ENCODE assay signal across 26 cellular contexts in the genomic region with DNA sequence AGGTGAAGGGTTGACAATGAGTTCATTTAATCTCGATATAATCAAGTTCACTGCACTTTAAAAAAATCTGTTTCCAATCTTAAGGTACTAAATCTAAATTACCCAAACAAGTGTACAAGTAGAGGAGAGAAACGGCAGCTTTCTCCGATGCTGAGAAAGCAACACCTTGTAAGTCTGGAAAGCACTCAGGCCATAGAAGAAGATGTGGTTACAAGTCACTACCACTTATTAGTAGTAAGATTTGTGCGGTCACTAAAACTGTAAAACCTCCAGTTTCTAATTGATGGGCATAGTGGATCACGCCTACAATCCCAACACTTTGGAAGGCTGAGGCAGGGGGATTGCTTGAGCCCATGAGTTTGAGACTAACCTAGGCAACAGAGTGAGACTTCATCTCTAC.
"Had no signal": no experiment of that assay in that cellular context is flagged by ENCODE, and none has a peak within 500 bp of the region (broad histone marks: within the 10 kb centered on the region; RNA-seq: fewer than 3 reads in every experiment).

No MANE protein-coding gene starts in this region.

- H3K9me3 ChIP-seq: esophagus muscularis mucosa, gastroesophageal sphincter, heart left ventricle, left lung, prostate gland, spleen, transverse colon, upper lobe of right lung, uterus had no signal

- H3K4me3 ChIP-seq: coronary artery, esophagus muscularis mucosa, gastroesophageal sphincter, heart left ventricle, hepatocyte, left lung, prostate gland, skin epidermis, spleen, transverse colon, upper lobe of right lung, uterus had no signal

- H3K36me3 Mint-ChIP-seq: naive thymus-derived CD4-positive, alpha-beta T cell; stimulated activated memory B cell treated with anti-CD40 and anti-IgM and Interleukin-4, amounts not matched to agents 10 μg/mL and 1 μg/mL and 100 μg/mL, for 72 hours had no signal

- H3K4me1 ChIP-seq: esophagus muscularis mucosa, gastroesophageal sphincter, heart left ventricle, left lung, prostate gland, spleen, transverse colon, upper lobe of right lung, uterus had no signal

- H3K4me2 ChIP-seq: hepatocyte had no signal

- H3K79me2 ChIP-seq: hepatocyte had no signal

- H3K27me3 Mint-ChIP-seq: naive thymus-derived CD4-positive, alpha-beta T cell; stimulated activated memory B cell treated with anti-CD40 and anti-IgM and Interleukin-4, amounts not matched to agents 10 μg/mL and 1 μg/mL and 100 μg/mL, for 72 hours had no signal

- H3K4me1 Mint-ChIP-seq: naive thymus-derived CD4-positive, alpha-beta T cell; stimulated activated memory B cell treated with anti-CD40 and anti-IgM and Interleukin-4, amounts not matched to agents 10 μg/mL and 1 μg/mL and 100 μg/mL, for 72 hours had no signal

- H3K27ac ChIP-seq: coronary artery, esophagus muscularis mucosa, foreskin keratinocyte, gastroesophageal sphincter, heart left ventricle, hepatocyte, left lung, prostate gland, skin epidermis, spleen, transverse colon, upper lobe of right lung, uterus had no signal

- H2AFZ ChIP-seq: hepatocyte had no signal

- H3K4me3 Mint-ChIP-seq: naive thymus-derived CD4-positive, alpha-beta T cell; nephron progenitor cell; stimulated activated memory B cell treated with anti-CD40 and anti-IgM and Interleukin-4, amounts not matched to agents 10 μg/mL and 1 μg/mL and 100 μg/mL, for 72 hours had no signal

- H3K36me3 ChIP-seq: esophagus muscularis mucosa, gastroesophageal sphincter, heart left ventricle, left lung, prostate gland, spleen, transverse colon, upper lobe of right lung, uterus had no signal

- H3K27ac Mint-ChIP-seq: naive thymus-derived CD4-positive, alpha-beta T cell; nephron progenitor cell; stimulated activated memory B cell treated with anti-CD40 and anti-IgM and Interleukin-4, amounts not matched to agents 10 μg/mL and 1 μg/mL and 100 μg/mL, for 72 hours had no signal

- DNase-seq: dermis blood vessel endothelial cell; effector memory CD4-positive, alpha-beta T cell; foreskin keratinocyte; heart left ventricle; left cardiac atrium; left lung; mesenchymal stem cell; midbrain; naive thymus-derived CD4-positive, alpha-beta T cell; nephron progenitor cell; nucleus accumbens; right cardiac atrium; spleen; stimulated activated CD4-positive, alpha-beta T cell treated with anti-CD3 and anti-CD28 coated beads, Interleukin-4, amount 100 ng/mL, for 4 hours; stimulated activated naive CD8-positive, alpha-beta T cell treated with anti-CD3 and anti-CD28 coated beads, Interleukin-15, Interleukin-2, amounts not matched to agents 100 U/mL and 50 U/mL, for 24 hours; substantia nigra; transverse colon; upper lobe of right lung; uterus had no signal

- ATAC-seq: foreskin keratinocyte; gastroesophageal sphincter; heart left ventricle; left cardiac atrium; left lung; naive thymus-derived CD4-positive, alpha-beta T cell; right cardiac atrium; stimulated activated memory B cell treated with anti-CD40 and anti-IgM and Interleukin-4, amounts not matched to agents 10 μg/mL and 1 μg/mL and 100 μg/mL, for 72 hours; stimulated activated naive CD8-positive, alpha-beta T cell treated with anti-CD3 and anti-CD28 coated beads, Interleukin-15, Interleukin-2, amounts not matched to agents 100 U/mL and 50 U/mL, for 24 hours; upper lobe of right lung had no signal

- H3K27me3 ChIP-seq: esophagus muscularis mucosa, foreskin keratinocyte, gastroesophageal sphincter, heart left ventricle, hepatocyte, left lung, spleen, transverse colon, upper lobe of right lung, uterus had no signal

- H3K9me3 Mint-ChIP-seq: nephron progenitor cell; stimulated activated memory B cell treated with anti-CD40 and anti-IgM and Interleukin-4, amounts not matched to agents 10 μg/mL and 1 μg/mL and 100 μg/mL, for 72 hours had no signal
